9 cellular contexts compared by ENCODE assay signal in the genomic region with DNA sequence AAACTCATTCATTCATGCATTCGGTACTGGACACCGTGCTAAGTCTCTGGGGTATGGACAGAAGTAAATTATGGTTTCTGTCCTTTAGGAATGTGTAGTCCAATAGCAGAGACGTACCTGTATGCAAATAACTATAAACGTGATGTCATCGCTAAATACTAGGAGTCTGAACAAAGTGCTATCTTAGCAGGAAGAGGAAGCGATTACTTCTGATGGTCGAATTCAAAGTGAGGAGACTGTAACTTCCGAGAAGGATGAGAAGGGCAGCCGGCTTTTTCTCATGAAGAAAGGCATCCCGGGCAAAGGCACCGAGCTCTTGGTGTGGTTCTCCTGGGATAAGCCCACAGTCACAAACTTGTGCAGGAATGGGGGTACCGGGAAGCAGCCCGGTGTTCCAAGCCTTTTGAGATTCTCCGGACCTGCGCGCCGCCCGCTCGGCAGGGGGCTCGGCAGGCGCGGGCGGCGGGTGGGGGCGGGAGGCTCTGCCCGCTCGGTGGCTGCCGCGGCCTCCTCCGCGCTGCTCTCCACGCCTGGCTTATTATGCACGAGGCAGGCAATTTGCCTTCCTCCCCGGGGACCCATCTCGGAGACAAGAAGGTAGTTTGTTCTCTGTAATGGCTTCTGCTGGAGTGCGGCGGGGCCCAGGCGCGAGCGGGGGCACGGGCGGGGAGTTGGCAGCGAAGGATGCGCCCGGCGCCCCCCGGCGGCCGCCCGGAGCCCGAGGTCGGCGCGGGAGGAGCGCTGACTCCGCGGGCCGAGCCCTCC.
A peak's percentile ranks its signal among the peaks of the same experiment; 100 is the strongest.
DNase-seq lines count a peak whose midpoint lies in the region; ATAC-seq and TF ChIP-seq lines count a peak whose summit lies in the region.
"Had no signal": no experiment of that assay in that cellular context is flagged by ENCODE, and none has a peak within 500 bp of the region (broad histone marks: within the 10 kb centered on the region; RNA-seq: fewer than 3 reads in every experiment).

No MANE protein-coding gene starts in this region.

- DNase-seq in Right ventricle myocardium inferior (ENCODE audit: missing footprints) (no peak), cardiac septum (ENCODE audit: low spot score) (no peak), SK-N-MC (ENCODE audit: low read depth, low spot score) (no peak), mammary epithelial cell (no peak), kidney glomerular epithelial cell (lab: John Stamatoyannopoulos, UW) (peak; percentile 45), ureter (ENCODE audit: low spot score) (no peak)
- DNase-seq in stimulated activated CD4-positive, alpha-beta T cell treated with anti-CD3 and anti-CD28 coated beads, Interleukin-4, amount 100 ng/mL, for 1 hour = peak; percentile 50
- no peak for DNase-seq in stimulated activated naive CD4-positive, alpha-beta T cell treated with Interleukin-2 at 50 U/mL for 16 hours (lab: John Stamatoyannopoulos, UW)

- peaks cover 4% of the 10 kb centered on the region for H3K4me1 ChIP-seq in mammary epithelial cell (ENCODE audit: insufficient read depth, low read length)

- no peak overlapping the region for H3K27ac ChIP-seq in SK-N-MC
- no peak overlapping the region for H3K27ac ChIP-seq in mammary epithelial cell (ENCODE audit: insufficient read depth, low read depth, low read length)
- H3K27ac ChIP-seq: epithelial cell of prostate had no signal

- intact Hi-C loops in Right ventricle myocardium inferior (cut with DNase I) (no loop called here), cardiac septum (cut with DNase I) (loop anchor here (10.0 kb wide), 1 partner anchor 118 kb away; a partner anchor contains a TSS), mammary epithelial cell (cut with micrococcal nuclease) (loop anchor here (1.0 to 2.0 kb wide), 2 partner anchors 121 to 144 kb away; no protein-coding TSS in a partner anchor)

- no peaks in the 10 kb centered on the region for H3K9me3 ChIP-seq in SK-N-MC (ENCODE audit: low read depth, low read length)
- H3K9me3 ChIP-seq in mammary epithelial cell (replicated peaks; ENCODE audit: insufficient read depth, low read length) = no peaks in the 10 kb centered on the region

- peak; percentile 70 for ATAC-seq in Right ventricle myocardium inferior

- H3K36me3 ChIP-seq in SK-N-MC (ENCODE audit: insufficient read depth, low read length) (no peaks in the 10 kb centered on the region), mammary epithelial cell (ENCODE audit: insufficient read depth, low read length) (no peaks in the 10 kb centered on the region)

- TF ChIP-seq CTCF in mammary epithelial cell (conservative IDR thresholded peaks at IDR 0.05 in 1 of 2, IDR thresholded peaks at IDR 0.05 in 1 of 2; ENCODE audit: extremely low read depth in 1 of 2, insufficient read depth in 1 of 2, low read depth in 1 of 2, low read length in 2 of 2) = peak; percentile 14 to 37

- H3K4me3 ChIP-seq in SK-N-MC (peak overlapping the region; percentile 81), mammary epithelial cell (replicated peaks in 1 of 3; ENCODE audit: insufficient read depth in 1 of 3, low read depth in 2 of 3, low read length in 3 of 3) (peak overlapping the region; percentile 33 to 43 (median 38))

- H3K27me3 ChIP-seq in mammary epithelial cell (ENCODE audit: insufficient read depth, low read length) = no peaks in the 10 kb centered on the region

- peak overlapping the region; percentile 85 for H3K4me2 ChIP-seq in mammary epithelial cell (ENCODE audit: insufficient read depth, low read depth, low read length)

- dilution Hi-C loops in mammary epithelial cell (cut with HindIII; ENCODE audit: low sequenced_read_pairs) = no loop called here

- H2AFZ ChIP-seq in mammary epithelial cell (ENCODE audit: low read depth, low read length) = peak overlapping the region; percentile 90

- CTCF ChIA-PET in mammary epithelial cell (lab: Charles Lee; ENCODE audit: low non-redundant PET) = interaction anchor here (0.6 to 1.5 kb wide), 7 partner anchors 8 to 151 kb away, joined by 3 to 27 read pairs (median 4); a partner anchor contains a TSS

- no TSS peak for BruUV-seq in mammary epithelial cell (replicated peaks; lab: Mats Ljungman, UMichigan)

- no peaks in the 10 kb centered on the region for H4K20me1 ChIP-seq in mammary epithelial cell (ENCODE audit: insufficient read depth, low read length)

- 16% methylated on average over 31 of the region's 58 CpGs for WGBS in mammary epithelial cell (ENCODE audit: low coverage, missing lambda C conversion rate)

- H3K9ac ChIP-seq in SK-N-MC (ENCODE audit: insufficient read length) (no peak overlapping the region), mammary epithelial cell (ENCODE audit: insufficient read depth, low read length) (no peak overlapping the region)

- in situ Hi-C loops in mammary epithelial cell (cut with MboI; ENCODE audit: low sequenced_read_pairs in 2 of 2) = no loop called here

- H3K79me2 ChIP-seq in mammary epithelial cell (ENCODE audit: insufficient read depth, low read length) = no peaks in the 10 kb centered on the region

Comparison
In these comparisons a context has a peak if more than half of its experiments do, and no peak if none do; other contexts are left out.
1. DNase-seq: peak in kidney glomerular epithelial cell (single experiment) and stimulated activated CD4-positive, alpha-beta T cell treated with anti-CD3 and anti-CD28 coated beads, Interleukin-4, amount 100 ng/mL, for 1 hour (single experiment); none in Right ventricle myocardium inferior (single experiment), cardiac septum (single experiment), SK-N-MC (single experiment), mammary epithelial cell (single experiment), ureter (single experiment) and stimulated activated naive CD4-positive, alpha-beta T cell treated with Interleukin-2 at 50 U/mL for 16 hours (single experiment).